ENCODE assay signal across 9 cellular contexts in genomic region chr2:150472122-150472899, GRCh38. TPM values are rescaled to one million over a fixed set of nuclear protein-coding genes. Genes with fewer than 3 reads are reported as not detected.
A peak's percentile ranks its signal among the peaks of the same experiment; 100 is the strongest.
DNase-seq lines count a peak whose midpoint lies in the region; ATAC-seq and TF ChIP-seq lines count a peak whose summit lies in the region.
"Had no signal": no experiment of that assay in that cellular context is flagged by ENCODE, and none has a peak within 500 bp of the region (broad histone marks: within the 10 kb centered on the region; RNA-seq: fewer than 3 reads in every experiment).

No MANE protein-coding gene starts in this region.

- H3K4me1 ChIP-seq in PC-3 (ENCODE audit: insufficient read depth, low read length) (peaks cover 83% of the 10 kb centered on the region), smooth muscle cell (ENCODE audit: low read depth) (peaks cover 68% of the 10 kb centered on the region)

- H3K36me3 ChIP-seq in PC-3 (ENCODE audit: low read depth, low read length), result peaks cover 89% of the 10 kb centered on the region
- peaks cover 16% of the 10 kb centered on the region for H3K36me3 ChIP-seq in smooth muscle cell (ENCODE audit: low read depth)

- BruUV-seq in PC-3 (replicated peaks; lab: Mats Ljungman, UMichigan), result no TSS peak

- CTCF ChIA-PET in PC-3 (lab: Charles Lee), result no interaction called here

- no peaks in the 10 kb centered on the region for H3K9me2 ChIP-seq in PC-3 (replicated peaks; ENCODE audit: low read length)

- H3K79me2 ChIP-seq in PC-3 (ENCODE audit: low read length) (peaks cover 88% of the 10 kb centered on the region), smooth muscle cell (ENCODE audit: low read depth) (peaks cover 59% of the 10 kb centered on the region)

- H3F3A ChIP-seq in PC-3 (ENCODE audit: low read length, unreplicated experiment) (peaks cover 16% of the 10 kb centered on the region), smooth muscle cell (ENCODE audit: low read depth) (peaks cover 73% of the 10 kb centered on the region)

- H3K9ac ChIP-seq in PC-3 (ENCODE audit: low read length) (no peak overlapping the region), smooth muscle cell (ENCODE audit: low read depth) (peak overlapping the region; percentile 15)

- H2AFZ ChIP-seq in PC-3 (ENCODE audit: low read length) (no peak overlapping the region), smooth muscle cell (ENCODE audit: low read depth) (no peak overlapping the region)

- H3K27ac ChIP-seq in PC-3 (ENCODE audit: low read length) (peak overlapping the region; percentile 53; the same call in 1 of the 2 replicates), smooth muscle cell (ENCODE audit: low read depth) (peak overlapping the region; percentile 94)

- peak; percentile 80 for ATAC-seq in GM19023 (IDR thresholded peaks at IDR 0.05; ENCODE audit: unreplicated experiment)
- no peak; the same call in 1 of the 2 replicates for ATAC-seq in PC-3
- no peak for ATAC-seq in HG03108 (IDR thresholded peaks at IDR 0.05; ENCODE audit: unreplicated experiment)

- H4K20me1 ChIP-seq in PC-3 (ENCODE audit: low read length), result peaks cover 86% of the 10 kb centered on the region
- H4K20me1 ChIP-seq in smooth muscle cell (ENCODE audit: low read depth), result peaks cover 56% of the 10 kb centered on the region

- H3K9me3 ChIP-seq in PC-3 (ENCODE audit: low read length) (no peaks in the 10 kb centered on the region), smooth muscle cell (replicated peaks; ENCODE audit: low read depth) (no peaks in the 10 kb centered on the region)

- no peak for TF ChIP-seq CTCF in PC-3 (conservative IDR thresholded peaks at IDR 0.05; ENCODE audit: low read depth, low read length)
- no peak for TF ChIP-seq CTCF in fibroblast of villous mesenchyme (IDR thresholded peaks at IDR 0.05; ENCODE audit: insufficient read depth, low read depth, low read length)
- TF ChIP-seq CTCF in smooth muscle cell (IDR thresholded peaks at IDR 0.05; ENCODE audit: borderline replicate concordance, insufficient read depth, poor library complexity, severe bottlenecking), result no peak

- H3K4me3 ChIP-seq in PC-3 (ENCODE audit: low read length), result no peak overlapping the region
- H3K4me3 ChIP-seq in fibroblast of villous mesenchyme (ENCODE audit: low read depth, low read length), result no peak overlapping the region
- H3K4me3 ChIP-seq in smooth muscle cell, result no peak overlapping the region

- WGBS in smooth muscle cell (ENCODE audit: low lambda C conversion rate), result 33% methylated on average over 5 of the region's 5 CpGs

- intact Hi-C loops in PC-3 (cut with micrococcal nuclease), result no loop called here

- DNase-seq in PC-3 (peak; percentile 48), fibroblast of villous mesenchyme (ENCODE audit: low read depth) (peak; percentile 87), smooth muscle cell (lab: John Stamatoyannopoulos, UW; ENCODE audit: unreplicated experiment) (no peak), NCI-H2227 (lab: John Stamatoyannopoulos, UW; ENCODE audit: unreplicated experiment) (no peak), NCI-H748 (lab: John Stamatoyannopoulos, UW; ENCODE audit: unreplicated experiment) (no peak), SIG-M5 (lab: John Stamatoyannopoulos, UW) (no peak)
- DNase-seq: amygdala had no signal

- POLR2A ChIA-PET in PC-3 (lab: Charles Lee; ENCODE audit: unreplicated experiment), result no interaction called here

- H3K4me2 ChIP-seq in PC-3 (ENCODE audit: low read length), result no peak overlapping the region
- peak overlapping the region; percentile 79 for H3K4me2 ChIP-seq in smooth muscle cell

- no peaks in the 10 kb centered on the region for H3K27me3 ChIP-seq in PC-3 (ENCODE audit: low read length)
- H3K27me3 ChIP-seq in smooth muscle cell (ENCODE audit: low read depth), result no peaks in the 10 kb centered on the region

RNA-seq across cellular contexts. Expression of gene RND3, which starts 15.2 kb away (rescaled TPM):
- total RNA-seq in PC-3 (2014; rRNA removed), result 145 and 201 TPM in 2 replicates
- 635 and 1,266 TPM in 2 replicates for total RNA-seq in fibroblast of villous mesenchyme
- total RNA-seq in smooth muscle cell, result 256 and 320 TPM in 2 replicates
- 125 and 163 TPM in 2 replicates for polyA plus RNA-seq in smooth muscle cell

Comparison
In these comparisons a context has a peak if more than half of its experiments do, and no peak if none do; other contexts are left out.
1. DNase-seq: peak in PC-3 (single experiment) and fibroblast of villous mesenchyme (single experiment); none in smooth muscle cell (single experiment), NCI-H2227 (single experiment), NCI-H748 (single experiment) and SIG-M5 (single experiment).